In the genomic region with DNA sequence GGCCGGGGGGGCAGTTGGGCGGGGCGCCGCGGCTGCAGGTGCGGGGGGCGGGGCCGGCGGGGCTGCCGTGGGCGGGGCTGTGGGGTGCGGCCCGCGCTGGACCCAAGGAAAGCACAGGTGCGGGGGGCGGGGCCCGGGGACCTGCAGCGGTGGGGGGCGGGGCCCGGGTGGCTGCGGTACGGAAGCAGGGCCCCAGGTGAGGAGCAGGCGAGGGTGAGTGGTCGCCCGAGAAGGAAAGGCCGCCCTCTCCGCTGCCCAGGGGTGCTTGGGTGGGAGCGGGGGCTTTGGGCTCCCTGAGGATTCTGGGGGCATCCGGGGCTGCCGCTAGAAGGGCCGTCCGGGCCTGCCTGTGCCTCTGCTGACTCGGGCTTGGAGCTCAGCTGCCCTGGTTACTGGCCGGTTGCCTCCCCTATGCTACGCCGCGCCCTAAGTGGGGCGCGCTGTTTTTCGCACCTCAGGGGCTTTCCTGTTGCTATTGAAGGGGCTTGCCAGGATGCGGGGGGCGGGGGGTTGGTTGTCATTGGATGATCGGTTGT, we compare ENCODE assay signal across 8 cellular contexts. TPM values are rescaled to one million over a fixed set of nuclear protein-coding genes. Genes with fewer than 3 reads are reported as not detected.
DNase-seq lines count a peak whose midpoint lies in the region; ATAC-seq and TF ChIP-seq lines count a peak whose summit lies in the region.

No MANE protein-coding gene starts in this region.

- peaks cover 2% of the 10 kb centered on the region for H3K9me3 Mint-ChIP-seq in neural crest cell

- no peaks in the 10 kb centered on the region for H3K36me3 Mint-ChIP-seq in neural crest cell (ENCODE audit: low read depth)

- H3K4me3 ChIP-seq in GM12875 (ENCODE audit: low read depth, low read length), result peak overlapping the region; percentile 23
- peak overlapping the region; percentile 47 for H3K4me3 ChIP-seq in Jurkat, Clone E6-1 (ENCODE audit: low read length)

- ATAC-seq in esophagus mucosa (peak; percentile 70), GM19351 (IDR thresholded peaks at IDR 0.05; ENCODE audit: unreplicated experiment) (no peak)

- no peak for DNase-seq in Jurkat, Clone E6-1 (ENCODE audit: low read depth, low spot score)
- peak; percentile 21 to 41 for DNase-seq in activated CD4-positive, alpha-beta T cell treated with anti-CD3 and anti-CD28 coated beads, Interleukin-2, amount 50 U/mL, for 4 hours
- no peak for DNase-seq in neural crest cell (ENCODE audit: low read depth, low spot score)
- no peak for DNase-seq in medulla oblongata (ENCODE audit: extremely low spot score)
- no peak for DNase-seq in RKO (ENCODE audit: low spot score)

- peaks cover 43% of the 10 kb centered on the region for H3K27me3 Mint-ChIP-seq in neural crest cell (ENCODE audit: low read depth)

- H3K4me1 Mint-ChIP-seq in neural crest cell, result peaks cover 13% of the 10 kb centered on the region

- TF ChIP-seq CTCF in GM12875 (IDR thresholded peaks at IDR 0.05; ENCODE audit: borderline replicate concordance, insufficient read depth, low read depth, low read length), result no peak
- TF ChIP-seq CTCF in neural crest cell (conservative IDR thresholded peaks at IDR 0.05), result no peak

- peak overlapping the region; percentile 81 for H3K4me3 Mint-ChIP-seq in neural crest cell

- no peak overlapping the region for H3K27ac Mint-ChIP-seq in neural crest cell (ENCODE audit: unreplicated experiment)

RNA-seq across cellular contexts. Expression of a gene that starts 0.8 kb away (rescaled TPM):
- 17.9 TPM for polyA plus RNA-seq in Jurkat, Clone E6-1 (2012; ENCODE audit: insufficient read depth, insufficient read length)
- 6.8 TPM for total RNA-seq in esophagus mucosa
- 10.8 and 11.7 TPM in 2 replicates for total RNA-seq in neural crest cell

RNA-seq across cellular contexts. Expression of a gene that starts 54.9 kb away (rescaled TPM):
- 4.9 TPM for polyA plus RNA-seq in Jurkat, Clone E6-1 (2012; ENCODE audit: insufficient read depth, insufficient read length)
- total RNA-seq in esophagus mucosa (2.5 TPM), neural crest cell (16.1 and 16.9 TPM in 2 replicates)

Comparison
In these comparisons a context has a peak if more than half of its experiments do, and no peak if none do; other contexts are left out.
1. DNase-seq: peak in activated CD4-positive, alpha-beta T cell treated with anti-CD3 and anti-CD28 coated beads, Interleukin-2, amount 50 U/mL, for 4 hours (2 of 2); none in Jurkat, Clone E6-1 (single experiment), neural crest cell (single experiment), medulla oblongata (single experiment) and RKO (single experiment).